Comparison of ENCODE assay signal across 10 cellular contexts in the genomic region with DNA sequence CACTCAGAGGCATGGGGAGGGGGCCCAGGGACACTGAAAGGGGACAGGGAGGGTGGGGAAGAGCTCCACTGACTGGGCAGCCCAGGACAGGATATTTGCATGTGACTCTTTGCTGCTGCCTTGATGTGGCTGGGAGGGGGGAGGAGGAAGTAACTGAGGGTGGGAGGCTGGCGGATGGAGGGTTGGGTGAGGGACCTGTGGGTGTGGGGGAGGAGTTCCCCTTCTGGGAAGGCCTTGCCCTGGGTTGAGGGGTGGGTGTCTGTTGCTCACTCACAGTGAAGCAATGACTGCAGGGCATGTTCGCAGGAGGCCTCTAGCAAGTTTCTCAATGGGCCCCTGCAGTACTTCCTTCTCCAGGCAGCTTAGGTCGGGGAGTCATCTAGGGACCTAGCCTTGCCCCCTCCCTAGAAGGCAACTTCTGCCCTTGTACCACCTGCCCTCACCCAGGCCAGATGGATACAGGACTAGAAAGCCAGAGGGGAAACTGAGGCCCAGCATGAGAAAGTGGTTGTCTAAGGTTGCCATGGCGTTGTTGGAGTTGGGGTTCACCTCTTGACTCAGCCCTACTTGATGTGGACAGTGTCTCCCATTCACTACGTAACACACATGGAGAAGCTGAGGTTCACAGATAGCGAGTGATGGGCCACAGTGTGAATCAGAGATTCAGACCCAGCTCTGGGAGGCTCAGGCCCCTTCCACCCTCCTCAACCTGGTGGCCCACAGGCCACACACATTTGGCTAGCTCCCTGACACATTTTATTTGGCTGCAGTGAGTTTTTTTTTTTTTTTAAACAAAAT. TPM values are rescaled to one million over a fixed set of nuclear protein-coding genes. Genes with fewer than 3 reads are reported as not detected.
DNase-seq lines count a peak whose midpoint lies in the region; ATAC-seq and FAIRE-seq lines count a peak whose summit lies in the region.
"Had no signal": no experiment of that assay in that cellular context is flagged by ENCODE, and none has a peak within 500 bp of the region (broad histone marks: within the 10 kb centered on the region; RNA-seq: fewer than 3 reads in every experiment).

No MANE protein-coding gene starts in this region.

- peak overlapping the region; percentile 83 for H3K4me3 ChIP-seq in CD4-positive, CD25-positive, alpha-beta regulatory T cell (ENCODE audit: low read depth, low read length)

- no peaks in the 10 kb centered on the region for H3K27me3 ChIP-seq in CD4-positive, CD25-positive, alpha-beta regulatory T cell (ENCODE audit: control insufficient read depth, insufficient read depth, low read length)

- peaks cover 32% of the 10 kb centered on the region for H3K36me3 ChIP-seq in CD4-positive, CD25-positive, alpha-beta regulatory T cell (ENCODE audit: control insufficient read depth, insufficient read depth, low read length)

- H3K36me3 Mint-ChIP-seq in CD4-positive, CD25-positive, alpha-beta regulatory T cell, result peaks cover 10% of the 10 kb centered on the region
- H3K36me3 Mint-ChIP-seq in activated T-helper 17 cell treated with anti-CD3 and anti-CD28 coated beads, Interleukin-2, amount 50 U/mL, for 72 hours (ENCODE audit: low read depth), result peaks cover 82% of the 10 kb centered on the region
- H3K36me3 Mint-ChIP-seq in memory B cell, result peaks cover 10% of the 10 kb centered on the region

- no peaks in the 10 kb centered on the region for H3K9me3 Mint-ChIP-seq in CD4-positive, CD25-positive, alpha-beta regulatory T cell
- H3K9me3 Mint-ChIP-seq in activated T-helper 17 cell treated with anti-CD3 and anti-CD28 coated beads, Interleukin-2, amount 50 U/mL, for 72 hours, result no peaks in the 10 kb centered on the region
- no peaks in the 10 kb centered on the region for H3K9me3 Mint-ChIP-seq in memory B cell

- H3K27me3 Mint-ChIP-seq in CD4-positive, CD25-positive, alpha-beta regulatory T cell, result peaks cover 5% of the 10 kb centered on the region
- H3K27me3 Mint-ChIP-seq in activated T-helper 17 cell treated with anti-CD3 and anti-CD28 coated beads, Interleukin-2, amount 50 U/mL, for 72 hours, result no peaks in the 10 kb centered on the region
- H3K27me3 Mint-ChIP-seq in memory B cell, result no peaks in the 10 kb centered on the region

- FAIRE-seq in RCC 7860 (lab: Jason Lieb, UNC), result no peak

- H3K4me1 Mint-ChIP-seq in CD4-positive, CD25-positive, alpha-beta regulatory T cell, result peaks cover 7 to 85% (median 46%) of the 10 kb centered on the region in 4 donors
- peaks cover 32% of the 10 kb centered on the region for H3K4me1 Mint-ChIP-seq in activated T-helper 17 cell treated with anti-CD3 and anti-CD28 coated beads, Interleukin-2, amount 50 U/mL, for 72 hours
- H3K4me1 Mint-ChIP-seq in memory B cell, result peaks cover 38% of the 10 kb centered on the region

- peak overlapping the region; percentile 91 to 97 (median 94) for H3K4me3 Mint-ChIP-seq in CD4-positive, CD25-positive, alpha-beta regulatory T cell
- peak overlapping the region; percentile 97 for H3K4me3 Mint-ChIP-seq in activated T-helper 17 cell treated with anti-CD3 and anti-CD28 coated beads, Interleukin-2, amount 50 U/mL, for 72 hours
- H3K4me3 Mint-ChIP-seq in memory B cell, result peak overlapping the region; percentile 94

- peak overlapping the region; percentile 94 for H3K27ac ChIP-seq in CD4-positive, CD25-positive, alpha-beta regulatory T cell (ENCODE audit: insufficient read depth, low read length, poor library complexity, severe bottlenecking)
- H3K27ac ChIP-seq: C4-2B had no signal

- peak overlapping the region; percentile 89 to 96 (median 94) for H3K27ac Mint-ChIP-seq in CD4-positive, CD25-positive, alpha-beta regulatory T cell
- H3K27ac Mint-ChIP-seq in activated T-helper 17 cell treated with anti-CD3 and anti-CD28 coated beads, Interleukin-2, amount 50 U/mL, for 72 hours, result peak overlapping the region; percentile 75
- peak overlapping the region; percentile 91 for H3K27ac Mint-ChIP-seq in memory B cell

- peak; percentile 26 for ATAC-seq in CD4-positive, CD25-positive, alpha-beta regulatory T cell (ENCODE audit: low read depth in 2 of 2)
- peak; percentile 45 for ATAC-seq in activated T-helper 17 cell treated with anti-CD3 and anti-CD28 coated beads, Interleukin-2, amount 50 U/mL, for 72 hours (replicated peaks)
- ATAC-seq in memory B cell (ENCODE audit: low read depth), result peak; percentile 7

- H3K4me1 ChIP-seq in CD4-positive, CD25-positive, alpha-beta regulatory T cell (ENCODE audit: control insufficient read depth, insufficient read depth, low read length, poor library complexity, severe bottlenecking), result peaks cover 92% of the 10 kb centered on the region

- peak; percentile 70 to 95 (median 79) for DNase-seq in CD4-positive, CD25-positive, alpha-beta regulatory T cell
- DNase-seq in OCI-M1 (lab: John Stamatoyannopoulos, UW) (peak; percentile 92), memory B cell (ENCODE audit: low spot score in 2 of 2) (peak in 1 of 2 donors; percentile 65), RCC 7860 (ENCODE audit: low spot score) (no peak), NCI-H1930 (lab: John Stamatoyannopoulos, UW) (no peak), NCI-H510A (lab: John Stamatoyannopoulos, UW) (no peak)
- DNase-seq in stimulated activated CD8-positive, alpha-beta memory T cell treated with anti-CD3 and anti-CD28 coated beads, Interleukin-7, amount 100 ng/mL, for 4 hours (ENCODE audit: low read depth in 2 of 2), result peak; percentile 88 to 89

- no peaks in the 10 kb centered on the region for H3K9me3 ChIP-seq in CD4-positive, CD25-positive, alpha-beta regulatory T cell (ENCODE audit: control insufficient read depth in 2 of 2, low read length in 2 of 2)

RNA-seq across cellular contexts. Expression of gene GRK6, which starts 3.0 kb away (rescaled TPM):
- 228 TPM for total RNA-seq in CD4-positive, CD25-positive, alpha-beta regulatory T cell
- 100 to 1,000 TPM in 2 of 4 donors, 10 to 100 TPM in 2; 79.2 to 127 (median 96.0) TPM for polyA plus RNA-seq in CD4-positive, CD25-positive, alpha-beta regulatory T cell
- total RNA-seq in activated T-helper 17 cell treated with anti-CD3 and anti-CD28 coated beads, Interleukin-2, amount 50 U/mL, for 72 hours, result 100 to 1,000 TPM; 108 to 130 TPM

RNA-seq across cellular contexts. Expression of gene PRR7, which starts 17.2 kb away (rescaled TPM):
- total RNA-seq in CD4-positive, CD25-positive, alpha-beta regulatory T cell, result 21.8 TPM
- 10 to 100 TPM; 10.2 to 17.0 (median 11.7) TPM for polyA plus RNA-seq in CD4-positive, CD25-positive, alpha-beta regulatory T cell
- 10 to 100 TPM in 1 of 2 donors, 1 to 10 TPM in 1; 8.2 to 13.6 TPM for total RNA-seq in activated T-helper 17 cell treated with anti-CD3 and anti-CD28 coated beads, Interleukin-2, amount 50 U/mL, for 72 hours

RNA-seq across cellular contexts. Expression of gene F12, which starts 20.1 kb away (rescaled TPM):
- total RNA-seq in CD4-positive, CD25-positive, alpha-beta regulatory T cell, result 0.35 TPM
- polyA plus RNA-seq in CD4-positive, CD25-positive, alpha-beta regulatory T cell, result under 1 TPM in 3 of 4 donors, not detected in 1; 0.16 to 0.94 (median 0.20) TPM
- 1 to 10 TPM; 3.7 to 4.6 TPM for total RNA-seq in activated T-helper 17 cell treated with anti-CD3 and anti-CD28 coated beads, Interleukin-2, amount 50 U/mL, for 72 hours
- total RNA-seq: skeletal muscle tissue had no signal

RNA-seq across cellular contexts. Expression of gene PFN3, which starts 29.0 kb away (rescaled TPM):
- not detected for total RNA-seq in CD4-positive, CD25-positive, alpha-beta regulatory T cell
- not detected for polyA plus RNA-seq in CD4-positive, CD25-positive, alpha-beta regulatory T cell
- total RNA-seq in activated T-helper 17 cell treated with anti-CD3 and anti-CD28 coated beads, Interleukin-2, amount 50 U/mL, for 72 hours, result not detected
- total RNA-seq: skeletal muscle tissue had no signal

RNA-seq across cellular contexts. Expression of gene DBN1, which starts 44.0 kb away (rescaled TPM):
- 2.3 TPM for total RNA-seq in CD4-positive, CD25-positive, alpha-beta regulatory T cell
- under 1 TPM in 1 of 4 donors, not detected in 3; 0.13 TPM for polyA plus RNA-seq in CD4-positive, CD25-positive, alpha-beta regulatory T cell
- total RNA-seq in activated T-helper 17 cell treated with anti-CD3 and anti-CD28 coated beads, Interleukin-2, amount 50 U/mL, for 72 hours, result 1 to 10 TPM; 2.3 to 3.1 TPM

Comparison
In these comparisons a context has a peak if more than half of its experiments do, and no peak if none do; other contexts are left out.
1. DNase-seq: peak in CD4-positive, CD25-positive, alpha-beta regulatory T cell (3 of 3), OCI-M1 (single experiment) and stimulated activated CD8-positive, alpha-beta memory T cell treated with anti-CD3 and anti-CD28 coated beads, Interleukin-7, amount 100 ng/mL, for 4 hours (2 of 2); none in RCC 7860 (single experiment), NCI-H1930 (0 of 2) and NCI-H510A (single experiment).
2. Peak in every context shown above with its lines, with median percentiles within 50 percentile points of each other: ATAC-seq, H3K27ac Mint-ChIP-seq and H3K4me3 Mint-ChIP-seq.